Comparison of ENCODE assay signal across 9 cellular contexts in the genomic region with DNA sequence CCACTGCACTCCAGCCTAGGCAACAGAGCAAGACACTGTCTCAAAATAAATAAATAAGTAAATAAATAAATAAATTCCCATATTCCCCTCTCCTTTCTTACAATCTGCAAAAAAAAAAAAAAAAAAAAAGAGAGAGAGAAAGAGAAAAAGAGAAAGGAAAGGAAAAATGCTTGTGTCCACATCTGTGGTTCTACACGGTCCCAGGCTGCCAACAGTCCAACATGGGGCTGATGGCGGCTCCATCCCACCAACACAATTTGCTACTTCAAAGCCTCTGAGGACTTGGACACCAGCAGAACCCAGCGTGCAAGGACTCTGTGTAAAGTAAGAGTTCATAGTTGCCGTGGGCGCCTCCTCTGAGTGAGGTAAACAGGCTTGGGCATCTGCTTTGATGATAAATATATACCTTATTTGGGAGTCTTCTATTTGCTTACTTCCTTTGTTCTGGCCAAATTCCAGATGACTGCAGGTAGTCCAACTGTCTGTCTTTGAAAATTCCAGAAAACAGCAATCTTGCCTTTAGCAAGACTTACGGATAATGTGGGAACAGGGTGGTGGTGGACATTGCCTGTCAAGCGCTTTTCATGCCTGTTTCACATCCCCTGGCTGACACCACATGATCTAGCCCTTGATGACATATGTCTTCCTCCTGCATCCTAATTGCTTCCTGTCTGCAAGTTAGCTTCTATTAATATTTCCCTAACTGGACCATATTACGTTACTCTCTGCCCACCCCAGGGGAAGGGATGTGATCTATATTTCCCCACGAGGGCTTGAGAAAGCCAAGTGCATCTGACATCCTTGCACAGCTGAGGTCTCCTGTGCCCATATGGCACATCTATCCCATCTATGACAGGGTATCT. TPM values are rescaled to one million over a fixed set of nuclear protein-coding genes. Genes with fewer than 3 reads are reported as not detected.
DNase-seq lines count a peak whose midpoint lies in the region; ATAC-seq and TF ChIP-seq lines count a peak whose summit lies in the region.
"Had no signal": no experiment of that assay in that cellular context is flagged by ENCODE, and none has a peak within 500 bp of the region (broad histone marks: within the 10 kb centered on the region; RNA-seq: fewer than 3 reads in every experiment).

No MANE protein-coding gene starts in this region.

- H3K27ac ChIP-seq in effector memory CD4-positive, alpha-beta T cell (ENCODE audit: insufficient read depth, low read length, poor library complexity, severe bottlenecking): no peak overlapping the region

- no peak overlapping the region for H3K4me3 ChIP-seq in effector memory CD4-positive, alpha-beta T cell (ENCODE audit: insufficient read depth, low read depth, low read length, poor library complexity, severe bottlenecking)

- H3K9me3 ChIP-seq in effector memory CD4-positive, alpha-beta T cell (ENCODE audit: control insufficient read depth, low read length): no peaks in the 10 kb centered on the region

- peak; percentile 42 for DNase-seq in GM10266 (ENCODE audit: extremely low spot score)
- DNase-seq in NAMALWA (ENCODE audit: low spot score): peak; percentile 47
- no peak for DNase-seq in left lobe of liver (ENCODE audit: low spot score)
- DNase-seq in ecto neural progenitor cell (ENCODE audit: low spot score): no peak
- DNase-seq in effector memory CD4-positive, alpha-beta T cell: no peak
- DNase-seq in effector CD8-positive, alpha-beta T cell (lab: John Stamatoyannopoulos, UW): no peak
- no peak for DNase-seq in SW 1271 (lab: John Stamatoyannopoulos, UW)
- DNase-seq: IMR-90 had no signal

- peaks cover 37% of the 10 kb centered on the region for H3K4me1 ChIP-seq in effector memory CD4-positive, alpha-beta T cell (ENCODE audit: control insufficient read depth, insufficient read depth, low read length, poor library complexity, severe bottlenecking)

- H3K27me3 ChIP-seq in effector memory CD4-positive, alpha-beta T cell (replicated peaks; ENCODE audit: control insufficient read depth, insufficient read depth, low read length, poor library complexity, severe bottlenecking): no peaks in the 10 kb centered on the region

- TF ChIP-seq CTCF in GM10266 (IDR thresholded peaks at IDR 0.05; ENCODE audit: control insufficient read depth, insufficient read depth, low read depth, missing control alignments): no peak

- ATAC-seq in GM21423 (IDR thresholded peaks at IDR 0.05; ENCODE audit: unreplicated experiment) (peak; percentile 66), left lobe of liver (peak; percentile 22)

- no peaks in the 10 kb centered on the region for H3K36me3 ChIP-seq in effector memory CD4-positive, alpha-beta T cell (ENCODE audit: control insufficient read depth, insufficient read depth, low read length)

RNA-seq across cellular contexts. Expression of a gene that starts 10.1 kb away (rescaled TPM):
- total RNA-seq in left lobe of liver: 47.0 TPM

Comparison
In these comparisons a context has a peak if more than half of its experiments do, and no peak if none do; other contexts are left out.
1. DNase-seq: peak in GM10266 (single experiment) and NAMALWA (single experiment); none in left lobe of liver (single experiment), ecto neural progenitor cell (single experiment), effector memory CD4-positive, alpha-beta T cell (0 of 3), effector CD8-positive, alpha-beta T cell (single experiment) and SW 1271 (0 of 2).